34 cellular contexts compared by ENCODE assay signal in genomic region chr14:104900639-104901512, GRCh38. TPM values are rescaled to one million over a fixed set of nuclear protein-coding genes. Genes with fewer than 3 reads are reported as not detected.
"Had no signal": no experiment of that assay in that cellular context is flagged by ENCODE, and none has a peak within 500 bp of the region (broad histone marks: within the 10 kb centered on the region; RNA-seq: fewer than 3 reads in every experiment).

No MANE protein-coding gene starts in this region.

- H3K36me3 ChIP-seq: adrenal gland, esophagus muscularis mucosa, heart left ventricle, left lung, lower lobe of right lung, sigmoid colon, suprapubic skin, tibial artery, upper lobe of right lung had no signal

- H3K4me2 ChIP-seq: neural progenitor cell had no signal

- H2AFZ ChIP-seq: neural progenitor cell, parathyroid adenoma had no signal

- H3K4me3 ChIP-seq: adrenal gland, body of pancreas, esophagus muscularis mucosa, heart left ventricle, left lung, lower lobe of right lung, neural progenitor cell, psoas muscle, sigmoid colon, suprapubic skin, tibial artery, upper lobe of right lung had no signal

- H3K4me1 ChIP-seq: foreskin keratinocyte, neural progenitor cell, psoas muscle, upper lobe of right lung had no signal

- ATAC-seq: activated T-helper 17 cell treated with anti-CD3 and anti-CD28 coated beads, Interleukin-2, amount 50 U/mL, for 72 hours; body of pancreas; foreskin keratinocyte; heart left ventricle; left lung; lower lobe of right lung; natural killer cell; psoas muscle; stimulated activated memory B cell treated with anti-CD40 and anti-IgM and Interleukin-4, amounts not matched to agents 10 μg/mL and 1 μg/mL and 100 μg/mL, for 72 hours; stimulated activated naive CD8-positive, alpha-beta T cell treated with anti-CD3 and anti-CD28 coated beads, Interleukin-15, amount 100 ng/mL, for 72 hours; upper lobe of right lung had no signal

- H3K27ac ChIP-seq: adrenal gland, body of pancreas, esophagus muscularis mucosa, foreskin keratinocyte, heart left ventricle, left lung, lower lobe of right lung, neural progenitor cell, parathyroid adenoma, psoas muscle, sigmoid colon, suprapubic skin, tibial artery, upper lobe of right lung had no signal

- FAIRE-seq: colon, small intestine had no signal

- DNase-seq: activated CD4-positive, alpha-beta memory T cell treated with anti-CD3 and anti-CD28 coated beads for 36 hours; activated CD4-positive, alpha-beta T cell treated with anti-CD3 and anti-CD28 coated beads for 4 hours; activated CD8-positive, alpha-beta memory T cell treated with anti-CD3 and anti-CD28 coated beads, Interleukin-2, amount 50 U/mL, for 4 hours; activated naive CD4-positive, alpha-beta T cell; activated T-cell treated with anti-CD3 and anti-CD28 coated beads, Interleukin-2, amount 50 U/mL, for 24 hours; adrenal gland; aorta; body of pancreas; dermis blood vessel endothelial cell; effector CD4-positive, alpha-beta T cell; foreskin keratinocyte; heart left ventricle; left lung; lower lobe of right lung; mesenchymal stem cell; natural killer cell; occipital lobe; psoas muscle; sigmoid colon; small intestine; stimulated activated CD4-positive, alpha-beta T cell treated with anti-CD3 and anti-CD28 coated beads, Interleukin-1b, Interleukin-23, amount 100 ng/mL, for 48 hours; stimulated activated CD4-positive, alpha-beta T cell treated with anti-CD3 and anti-CD28 coated beads, Interleukin-4, amount 100 ng/mL, for 4 hours; stimulated activated CD8-positive, alpha-beta memory T cell treated with anti-CD3 and anti-CD28 coated beads, Interleukin-4, amount 100 ng/mL, for 48 hours; stimulated activated naive CD8-positive, alpha-beta T cell treated with anti-CD3 and anti-CD28 coated beads, Interleukin-15, amount 100 ng/mL, for 72 hours; tibial artery; upper lobe of right lung had no signal

- H3K9ac ChIP-seq: neural progenitor cell, parathyroid adenoma had no signal

- H3K79me2 ChIP-seq: parathyroid adenoma had no signal

- H3K27me3 ChIP-seq: body of pancreas had no signal

- H3K9me3 ChIP-seq: adrenal gland, body of pancreas, esophagus muscularis mucosa, heart left ventricle, left lung, lower lobe of right lung, psoas muscle, sigmoid colon, suprapubic skin, tibial artery, upper lobe of right lung had no signal

RNA-seq across cellular contexts. Expression of gene PLD4, which starts 23.8 kb away (rescaled TPM):
- total RNA-seq: activated CD4-positive, alpha-beta memory T cell treated with anti-CD3 and anti-CD28 coated beads for 36 hours; activated CD8-positive, alpha-beta memory T cell treated with anti-CD3 and anti-CD28 coated beads for 36 hours; activated T-helper 17 cell treated with anti-CD3 and anti-CD28 coated beads, Interleukin-2, amount 50 U/mL, for 72 hours; body of pancreas; foreskin keratinocyte had no signal
- polyA plus RNA-seq: psoas muscle had no signal
